16 cellular contexts compared by ENCODE assay signal in the genomic region with DNA sequence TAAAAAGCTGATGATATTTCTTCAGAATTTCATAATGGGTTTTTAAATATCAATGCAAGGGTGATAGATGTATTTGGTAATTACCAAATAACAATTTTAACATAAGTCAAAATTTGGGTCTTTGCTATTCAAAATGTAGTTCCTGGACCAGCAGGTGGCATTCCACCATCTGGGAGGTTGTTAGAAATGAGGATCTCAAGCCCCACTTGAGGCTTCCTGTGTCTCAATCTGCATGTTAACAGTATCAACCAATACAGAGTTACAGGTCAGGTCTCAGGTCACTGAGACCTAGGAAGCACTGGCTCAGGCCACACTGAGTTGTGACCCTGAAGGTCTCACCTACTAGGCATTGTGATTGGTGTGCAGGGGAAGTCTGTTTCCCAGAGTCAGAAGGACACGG. TPM values are rescaled to one million over a fixed set of nuclear protein-coding genes. Genes with fewer than 3 reads are reported as not detected.
A peak's percentile ranks its signal among the peaks of the same experiment; 100 is the strongest.
DNase-seq lines count a peak whose midpoint lies in the region; ATAC-seq and TF ChIP-seq lines count a peak whose summit lies in the region.
"Had no signal": no experiment of that assay in that cellular context is flagged by ENCODE, and none has a peak within 500 bp of the region (broad histone marks: within the 10 kb centered on the region; RNA-seq: fewer than 3 reads in every experiment).

No MANE protein-coding gene starts in this region.

- no peaks in the 10 kb centered on the region for H3K27me3 Mint-ChIP-seq in chondrocyte (ENCODE audit: low read depth)

- no peak for ATAC-seq in GM19397 (IDR thresholded peaks at IDR 0.05; ENCODE audit: unreplicated experiment)
- no peak for ATAC-seq in HG03460 (IDR thresholded peaks at IDR 0.05; ENCODE audit: unreplicated experiment)
- ATAC-seq: gastrocnemius medialis had no signal

- peaks cover 17% of the 10 kb centered on the region for H3K9me3 Mint-ChIP-seq in chondrocyte (ENCODE audit: low read depth)

- no peak overlapping the region for H3K27ac Mint-ChIP-seq in chondrocyte (ENCODE audit: unreplicated experiment)

- no peaks in the 10 kb centered on the region for H3K4me1 Mint-ChIP-seq in chondrocyte (ENCODE audit: low read depth)
- H3K4me1 Mint-ChIP-seq: central memory CD8-positive, alpha-beta T cell had no signal

- TF ChIP-seq CTCF in AG09319 (IDR thresholded peaks at IDR 0.05; ENCODE audit: low read depth, low read length): peak; percentile 7
- TF ChIP-seq CTCF in GM12875 (IDR thresholded peaks at IDR 0.05; ENCODE audit: borderline replicate concordance, insufficient read depth, low read depth, low read length): 0 out of 2 replicates have a peak, but pooled peaks have one; percentile 8
- TF ChIP-seq CTCF in NB4 (IDR thresholded peaks at IDR 0.05; ENCODE audit: low read depth, low read length): no peak
- peak; percentile 58 for TF ChIP-seq CTCF in chondrocyte (IDR thresholded peaks at IDR 0.05)

- no peak overlapping the region for H3K4me3 Mint-ChIP-seq in chondrocyte (ENCODE audit: unreplicated experiment)
- H3K4me3 Mint-ChIP-seq: central memory CD8-positive, alpha-beta T cell had no signal

- H3K36me3 Mint-ChIP-seq in chondrocyte (ENCODE audit: low read depth): peaks cover 7% of the 10 kb centered on the region

- no peak overlapping the region for H3K4me3 ChIP-seq in GM12875 (ENCODE audit: low read depth, low read length)
- no peak overlapping the region for H3K4me3 ChIP-seq in NB4 (ENCODE audit: low read depth, low read length)
- H3K4me3 ChIP-seq: gastrocnemius medialis had no signal

- DNase-seq in AG09319 (ENCODE audit: extremely low read depth, low read depth) (no peak), NB4 (ENCODE audit: low read depth) (peak; percentile 11), chondrocyte (ENCODE audit: low spot score) (no peak), HK-2 (ENCODE audit: unreplicated experiment) (no peak), NCI-H2171 (lab: John Stamatoyannopoulos, UW) (no peak)
- DNase-seq: activated CD4-positive, alpha-beta T cell treated with anti-CD3 and anti-CD28 coated beads for 48 hours; activated gamma-delta T cell; COR-L47; gastrocnemius medialis; occipital lobe; SHP77 treated with DMSO at 0.1 percent for 48 hours; stimulated activated CD4-positive, alpha-beta T cell treated with anti-CD3 and anti-CD28 coated beads, Interleukin-2, amount 100 ng/mL, for 48 hours had no signal

- TF ChIP-seq POLR2A in NB4 (IDR thresholded peaks at IDR 0.05; ENCODE audit: extremely low read depth, insufficient read length): no peak

RNA-seq across cellular contexts. Expression of gene MTRF1L, which starts 57.2 kb away (rescaled TPM):
- 16.5 to 17.6 TPM (median 17.1 TPM) in 3 replicates for total RNA-seq in chondrocyte
